12 cellular contexts compared by ENCODE assay signal in genomic region chr10:75959209-75959608, GRCh38.
DNase-seq lines count a peak whose midpoint lies in the region; ATAC-seq and TF ChIP-seq lines count a peak whose summit lies in the region.
"Had no signal": no experiment of that assay in that cellular context is flagged by ENCODE, and none has a peak within 500 bp of the region (broad histone marks: within the 10 kb centered on the region; RNA-seq: fewer than 3 reads in every experiment).

No MANE protein-coding gene starts in this region.

- no peak overlapping the region for H2BK15ac ChIP-seq in mesendoderm (replicated peaks; ENCODE audit: low read depth)

- H2BK5ac ChIP-seq in mesendoderm (ENCODE audit: low read length) = no peak overlapping the region

- no peak overlapping the region for H3K4me2 ChIP-seq in mesendoderm (ENCODE audit: low read length)

- DNase-seq in BJ (ENCODE audit: low read depth) (peak; percentile 24), MG63 (peak; percentile 73), dedifferentiated amniotic fluid mesenchymal stem cell (ENCODE audit: extremely low spot score) (peak; percentile 57), mesendoderm (peak; percentile 59), left ventricle myocardium superior (no peak), Calu3 (no peak), NCI-H345 treated with DMSO at 0.1 percent for 48 hours (lab: John Stamatoyannopoulos, UW; ENCODE audit: unreplicated experiment) (no peak)
- DNase-seq: COR-L47, NCI-H187, retina, testis had no signal

- H3K23ac ChIP-seq in mesendoderm (ENCODE audit: low read length) = no peak overlapping the region

- no peak overlapping the region for H2AK5ac ChIP-seq in mesendoderm (ENCODE audit: low read length)

- H3K56ac ChIP-seq in mesendoderm (ENCODE audit: low read length) = no peak overlapping the region

- H4K8ac ChIP-seq in mesendoderm (ENCODE audit: low read depth, low read length) = no peak overlapping the region

- intact Hi-C loops in left ventricle myocardium superior (cut with micrococcal nuclease) (no loop called here), Calu3 (cut with micrococcal nuclease; ENCODE audit: unreplicated experiment) (no loop called here)

- H3K4me1 Mint-ChIP-seq in stimulated activated memory B cell treated with anti-CD40 and anti-IgM and Interleukin-4, amounts not matched to agents 10 μg/mL and 1 μg/mL and 100 μg/mL, for 72 hours = no peaks in the 10 kb centered on the region
- H3K4me1 Mint-ChIP-seq in Calu3 (ENCODE audit: low read depth, unreplicated experiment) = no peaks in the 10 kb centered on the region

- no peak overlapping the region for H2BK120ac ChIP-seq in mesendoderm (ENCODE audit: low read depth, low read length)

- no peaks in the 10 kb centered on the region for H3K4me1 ChIP-seq in mesendoderm (ENCODE audit: control insufficient read depth, low read depth, low read length)
- H3K4me1 ChIP-seq: testis had no signal

- CTCF ChIA-PET in BJ (lab: Yijun Ruan, JAX) (interaction anchor here (1.2 kb wide), 1 partner anchor 28 kb away, joined by 3 read pairs; no protein-coding TSS in a partner anchor), Calu3 (lab: Charles Lee) (interaction anchor here (0.6 kb wide), 1 partner anchor 174 kb away, joined by 5 read pairs; no protein-coding TSS in a partner anchor)

- H3K27ac Mint-ChIP-seq in stimulated activated memory B cell treated with anti-CD40 and anti-IgM and Interleukin-4, amounts not matched to agents 10 μg/mL and 1 μg/mL and 100 μg/mL, for 72 hours = no peak overlapping the region
- no peak overlapping the region for H3K27ac Mint-ChIP-seq in Calu3 (ENCODE audit: unreplicated experiment)

- no peak for ATAC-seq in stimulated activated memory B cell treated with anti-CD40 and anti-IgM and Interleukin-4, amounts not matched to agents 10 μg/mL and 1 μg/mL and 100 μg/mL, for 72 hours
- no peak for ATAC-seq in left ventricle myocardium superior

- WGBS in mesendoderm (ENCODE audit: extremely low coverage, insufficient coverage, low lambda C conversion rate) = no CpG with 5 or more reads among the region's 4 CpGs

- no peaks in the 10 kb centered on the region for H3K9me3 Mint-ChIP-seq in stimulated activated memory B cell treated with anti-CD40 and anti-IgM and Interleukin-4, amounts not matched to agents 10 μg/mL and 1 μg/mL and 100 μg/mL, for 72 hours
- H3K9me3 Mint-ChIP-seq in Calu3 (ENCODE audit: low read depth, unreplicated experiment) = no peaks in the 10 kb centered on the region

- no TSS peak for BruUV-seq in Calu3 (replicated peaks; lab: Mats Ljungman, UMichigan)

- no peak overlapping the region for H3K18ac ChIP-seq in mesendoderm (ENCODE audit: low read length)

- no peaks in the 10 kb centered on the region for H3K79me1 ChIP-seq in mesendoderm (ENCODE audit: low read length)

- no peak overlapping the region for H3K27ac ChIP-seq in mesendoderm (ENCODE audit: low read depth, low read length)
- H3K27ac ChIP-seq: testis had no signal

- H3K36me3 Mint-ChIP-seq in stimulated activated memory B cell treated with anti-CD40 and anti-IgM and Interleukin-4, amounts not matched to agents 10 μg/mL and 1 μg/mL and 100 μg/mL, for 72 hours = no peaks in the 10 kb centered on the region
- no peaks in the 10 kb centered on the region for H3K36me3 Mint-ChIP-seq in Calu3 (ENCODE audit: insufficient read depth, unreplicated experiment)

- H3K79me2 ChIP-seq in mesendoderm (ENCODE audit: control insufficient read depth, insufficient read depth, low read length) = no peaks in the 10 kb centered on the region

- no peak overlapping the region for H3K4me3 Mint-ChIP-seq in stimulated activated memory B cell treated with anti-CD40 and anti-IgM and Interleukin-4, amounts not matched to agents 10 μg/mL and 1 μg/mL and 100 μg/mL, for 72 hours
- H3K4me3 Mint-ChIP-seq in Calu3 (ENCODE audit: low read depth, unreplicated experiment) = no peak overlapping the region

- no peak overlapping the region for H3K4ac ChIP-seq in mesendoderm (ENCODE audit: low read depth, low read length)

- H3K9ac ChIP-seq in mesendoderm (ENCODE audit: low read length) = no peak overlapping the region

- TF ChIP-seq CTCF in BJ (IDR thresholded peaks at IDR 0.05; ENCODE audit: insufficient read depth, low read depth, low read length) (no peak), Calu3 (IDR thresholded peaks at IDR 0.05; ENCODE audit: unreplicated experiment) (no peak)

- no peaks in the 10 kb centered on the region for H3K27me3 ChIP-seq in BJ (ENCODE audit: control insufficient read depth, insufficient read depth, low read length)
- H3K27me3 ChIP-seq in MG63 = no peaks in the 10 kb centered on the region
- no peaks in the 10 kb centered on the region for H3K27me3 ChIP-seq in mesendoderm (ENCODE audit: insufficient read depth, low read length, poor library complexity)
- H3K27me3 ChIP-seq: testis had no signal

- no peak overlapping the region for H3K4me3 ChIP-seq in BJ (ENCODE audit: low read depth, low read length)
- H3K4me3 ChIP-seq in MG63 = no peak overlapping the region
- no peak overlapping the region for H3K4me3 ChIP-seq in mesendoderm (ENCODE audit: low read length)
- H3K4me3 ChIP-seq: testis had no signal

- no peaks in the 10 kb centered on the region for H3K27me3 Mint-ChIP-seq in stimulated activated memory B cell treated with anti-CD40 and anti-IgM and Interleukin-4, amounts not matched to agents 10 μg/mL and 1 μg/mL and 100 μg/mL, for 72 hours
- H3K27me3 Mint-ChIP-seq in Calu3 (ENCODE audit: unreplicated experiment) = peaks cover 20% of the 10 kb centered on the region

- H3K9me3 ChIP-seq in MG63 = no peaks in the 10 kb centered on the region
- H3K9me3 ChIP-seq: testis had no signal

- no peak overlapping the region for H4K5ac ChIP-seq in mesendoderm (ENCODE audit: low read length)

- POLR2A ChIA-PET in BJ (lab: Charles Lee) = interaction anchor here (0.7 kb wide), 1 partner anchor 18 kb away, joined by 5 read pairs; no protein-coding TSS in a partner anchor

- H3K36me3 ChIP-seq in BJ (ENCODE audit: control insufficient read depth, insufficient read depth, low read length) (no peaks in the 10 kb centered on the region), MG63 (no peaks in the 10 kb centered on the region), mesendoderm (ENCODE audit: control insufficient read depth, insufficient read depth, low read length) (no peaks in the 10 kb centered on the region)

Comparison
In these comparisons a context has a peak if more than half of its experiments do, and no peak if none do; other contexts are left out.
1. DNase-seq: peak in BJ (single experiment), MG63 (single experiment), dedifferentiated amniotic fluid mesenchymal stem cell (single experiment) and mesendoderm (single experiment); none in left ventricle myocardium superior (single experiment), Calu3 (single experiment) and NCI-H345 treated with DMSO at 0.1 percent for 48 hours (single experiment).